In the genomic region with DNA sequence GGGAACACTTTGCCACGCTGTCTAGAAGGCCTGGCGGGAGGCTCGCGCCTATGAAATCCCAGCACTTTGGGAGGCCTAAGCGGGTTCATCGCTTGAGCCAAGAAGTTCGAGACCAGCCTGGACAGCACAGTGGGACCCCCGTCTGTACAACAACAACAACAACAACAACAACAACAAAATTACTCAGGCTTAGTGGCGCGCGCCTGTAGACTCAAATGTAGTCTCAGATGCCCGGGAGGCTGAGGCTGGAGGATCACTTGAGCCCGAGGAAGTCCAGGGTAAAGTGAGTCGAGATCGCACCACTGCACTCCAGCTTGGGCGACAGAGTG, we compare ENCODE assay signal across 8 cellular contexts. TPM values are rescaled to one million over a fixed set of nuclear protein-coding genes. Genes with fewer than 3 reads are reported as not detected.
DNase-seq lines count a peak whose midpoint lies in the region; ATAC-seq and TF ChIP-seq lines count a peak whose summit lies in the region.

No MANE protein-coding gene starts in this region.

- peaks cover 10% of the 10 kb centered on the region for H3K4me1 ChIP-seq in HUES48 (ENCODE audit: control insufficient read depth, insufficient read depth, low read length)
- H3K4me1 ChIP-seq in neural progenitor cell, result peaks cover 16% of the 10 kb centered on the region

- H3F3A ChIP-seq in neural progenitor cell (ENCODE audit: low read depth), result peaks cover 15% of the 10 kb centered on the region

- no peak overlapping the region for H2AFZ ChIP-seq in neural progenitor cell (replicated peaks)

- H3K9me3 Mint-ChIP-seq in CD14-positive monocyte (peaks cover 0 to 8% (median 0%) of the 10 kb centered on the region in 7 donors), neural progenitor cell (peaks cover 2% of the 10 kb centered on the region)

- H3K36me3 ChIP-seq in HUES48 (ENCODE audit: control insufficient read depth, insufficient read depth, low read length), result no peaks in the 10 kb centered on the region
- H3K36me3 ChIP-seq in neural progenitor cell, result no peaks in the 10 kb centered on the region

- H3K4me2 ChIP-seq in neural progenitor cell, result peak overlapping the region; percentile 79

- H3K36me3 Mint-ChIP-seq in CD14-positive monocyte (peaks cover 0 to 2% of the 10 kb centered on the region in 2 donors), neural progenitor cell (peaks cover 4% of the 10 kb centered on the region)

- H3K4me3 Mint-ChIP-seq in CD14-positive monocyte (peak overlapping the region; percentile 92 to 98), neural progenitor cell (peak overlapping the region; percentile 86)

- H3K4me1 Mint-ChIP-seq in CD14-positive monocyte (peaks cover 23% of the 10 kb centered on the region), neural progenitor cell (peaks cover 14% of the 10 kb centered on the region)

- no peaks in the 10 kb centered on the region for H4K20me1 ChIP-seq in neural progenitor cell (ENCODE audit: low read depth)

- H3K4me3 ChIP-seq in HUES48 (ENCODE audit: low read depth, low read length) (peak overlapping the region; percentile 77), dorsolateral prefrontal cortex (peak overlapping the region in 38 of 59 donors; percentile 7 to 65 (median 45)), neural progenitor cell (peak overlapping the region; percentile 47)

- TF ChIP-seq CTCF in CD14-positive monocyte (IDR thresholded peaks at IDR 0.05), result no peak
- TF ChIP-seq CTCF in dorsolateral prefrontal cortex (IDR thresholded peaks at IDR 0.05 in 54 of 56, conservative IDR thresholded peaks at IDR 0.05 in 2 of 56; ENCODE audit: low read depth in 1 of 56, partially characterized antibody in 56 of 56), result no peak
- TF ChIP-seq CTCF in neural progenitor cell (IDR thresholded peaks at IDR 0.05), result no peak

- H3K9me3 ChIP-seq in HUES48 (ENCODE audit: control insufficient read depth, insufficient read depth, low read length) (no peaks in the 10 kb centered on the region), neural progenitor cell (ENCODE audit: low read depth) (no peaks in the 10 kb centered on the region)

- H3K27me3 Mint-ChIP-seq in CD14-positive monocyte (ENCODE audit: low read depth in 3 of 3) (peaks cover 16 to 39% (median 20%) of the 10 kb centered on the region in 3 donors), neural progenitor cell (ENCODE audit: insufficient read depth, low read depth) (peaks cover 25% of the 10 kb centered on the region)

- peak overlapping the region in 5 of 7 donors; percentile 7 to 67 (median 35) for H3K27ac Mint-ChIP-seq in CD14-positive monocyte
- no peak overlapping the region for H3K27ac Mint-ChIP-seq in neural progenitor cell

- H3K27ac ChIP-seq in HUES48 (ENCODE audit: low read depth, low read length) (peak overlapping the region; percentile 79), dorsolateral prefrontal cortex (no peak overlapping the region), neural progenitor cell (no peak overlapping the region)

- DNase-seq in CD14-positive monocyte (ENCODE audit: low spot score) (no peak), dorsolateral prefrontal cortex (no peak), neural progenitor cell (ENCODE audit: low spot score) (peak; percentile 29), islet precursor cell (no peak), DMS53 treated with DMSO at 0.1 percent for 48 hours (lab: John Stamatoyannopoulos, UW; ENCODE audit: unreplicated experiment) (no peak), NCI-H526 treated with DMSO at 0.1 percent for 48 hours (lab: John Stamatoyannopoulos, UW) (no peak)

- no peak for ATAC-seq in HG02852 (IDR thresholded peaks at IDR 0.05; ENCODE audit: unreplicated experiment)

- intact Hi-C loops in CD14-positive monocyte (cut with micrococcal nuclease), result loop anchor here (5.0 to 10.0 kb wide), 3 partner anchors 38 to 134 kb away; no protein-coding TSS in a partner anchor
- intact Hi-C loops in dorsolateral prefrontal cortex (cut with DNase I), result no loop called here

- H3K9ac ChIP-seq in HUES48 (ENCODE audit: low read depth, low read length) (peak overlapping the region; percentile 78), neural progenitor cell (no peak overlapping the region)

- no peaks in the 10 kb centered on the region for H3K79me2 ChIP-seq in neural progenitor cell (ENCODE audit: low read depth)

- H3K27me3 ChIP-seq in HUES48 (ENCODE audit: control insufficient read depth, insufficient read depth, low read length) (peaks cover 54% of the 10 kb centered on the region), dorsolateral prefrontal cortex (peaks cover 0 to 92% (median 68%) of the 10 kb centered on the region in 45 donors), neural progenitor cell (peaks cover 100% of the 10 kb centered on the region)

RNA-seq across cellular contexts. Expression of a gene that starts 0.3 kb away (rescaled TPM):
- 1 to 10 TPM; 1.8 to 3.0 TPM for polyA plus RNA-seq in CD14-positive monocyte
- 1 to 10 TPM in 101 of 120 experiments, under 1 TPM in 19; 0.39 to 5.6 (median 2.2) TPM for total RNA-seq in dorsolateral prefrontal cortex
- 0.31 and 0.88 TPM in 2 replicates for total RNA-seq in neural progenitor cell (ENCODE audit: low replicate concordance)

RNA-seq across cellular contexts. Expression of a gene that starts 16.6 kb away (rescaled TPM):
- 10 to 100 TPM in 1 of 2 donors, 1 to 10 TPM in 1; 8.4 to 14.5 TPM for polyA plus RNA-seq in CD14-positive monocyte
- 1 to 10 TPM in 116 of 120 experiments, under 1 TPM in 4; 0.80 to 6.9 (median 2.3) TPM for total RNA-seq in dorsolateral prefrontal cortex
- total RNA-seq in neural progenitor cell (ENCODE audit: low replicate concordance), result 6.8 and 7.2 TPM in 2 replicates

Comparison
In these comparisons a context has a peak if more than half of its experiments do, and no peak if none do; other contexts are left out.
1. intact Hi-C loops: an anchor here in CD14-positive monocyte (5.0 to 10.0 kb wide); none called in dorsolateral prefrontal cortex.